In the genomic region with DNA sequence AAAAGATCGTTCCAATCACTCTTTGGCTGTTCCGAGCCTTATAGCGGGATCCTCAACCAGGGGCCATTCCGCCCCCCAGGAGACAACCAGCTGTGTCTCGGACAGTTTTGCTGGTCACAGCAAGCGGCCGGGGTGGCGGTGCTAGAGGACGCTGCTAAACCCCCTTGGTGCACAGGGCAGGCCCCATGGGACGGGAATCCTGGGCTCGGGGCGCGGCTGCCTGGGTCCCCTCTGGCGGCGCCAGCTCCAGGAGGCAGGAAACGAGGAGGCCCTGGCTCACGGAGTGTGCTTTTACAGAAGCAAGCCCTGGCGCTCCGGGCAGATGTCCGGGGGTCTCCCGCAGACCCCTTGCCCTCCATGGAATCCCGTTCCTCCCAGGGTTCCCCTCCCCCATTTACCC, we compare ENCODE assay signal across 21 cellular contexts. TPM values are rescaled to one million over a fixed set of nuclear protein-coding genes. Genes with fewer than 3 reads are reported as not detected.
DNase-seq lines count a peak whose midpoint lies in the region; ATAC-seq, FAIRE-seq and TF ChIP-seq lines count a peak whose summit lies in the region.
"Had no signal": no experiment of that assay in that cellular context is flagged by ENCODE, and none has a peak within 500 bp of the region (broad histone marks: within the 10 kb centered on the region; RNA-seq: fewer than 3 reads in every experiment).

No MANE protein-coding gene starts in this region.

- H3K9ac ChIP-seq in IMR-90 (ENCODE audit: low read depth, low read length), result no peak overlapping the region
- no peak overlapping the region for H3K9ac ChIP-seq in H1 (replicated peaks in 1 of 4; ENCODE audit: extremely low read depth in 1 of 4, low read depth in 3 of 4, low read length in 3 of 4)
- H3K9ac ChIP-seq in neuronal stem cell (ENCODE audit: low read depth, low read length, poor library complexity), result no peak overlapping the region
- H3K9ac ChIP-seq: GM23248 had no signal

- in situ Hi-C loops in IMR-90 (cut with MboI; ENCODE audit: low sequenced_read_pairs), result loop anchor here (5.0 to 10.0 kb wide), 3 partner anchors 293 to 633 kb away; a partner anchor contains a TSS

- no peaks in the 10 kb centered on the region for H3K79me2 ChIP-seq in H1 (ENCODE audit: control insufficient read depth in 1 of 2, insufficient read depth in 2 of 2, low read length in 2 of 2)

- 0 out of 2 replicates have a peak, but pooled peaks cover under 1% of the 10 kb centered on the region for H3K9me1 ChIP-seq in IMR-90 (ENCODE audit: insufficient read depth, low read length)

- H2AK9ac ChIP-seq in IMR-90 (replicated peaks; ENCODE audit: low read depth, low read length, poor library complexity), result peak overlapping the region; percentile 13

- dilution Hi-C loops in IMR-90 (cut with HindIII; ENCODE audit: low sequenced_read_pairs, unreplicated experiment), result no loop called here

- H2BK12ac ChIP-seq in H1 (ENCODE audit: low read depth, low read length), result no peak overlapping the region
- H2BK12ac ChIP-seq in neuronal stem cell (ENCODE audit: low read length), result no peak overlapping the region

- H4K20me1 ChIP-seq in IMR-90 (ENCODE audit: insufficient read depth, low read length) (no peaks in the 10 kb centered on the region), H1 (replicated peaks in 1 of 2; ENCODE audit: control insufficient read depth in 1 of 2, insufficient read depth in 2 of 2, low read length in 2 of 2) (no peaks in the 10 kb centered on the region)

- CTCF ChIA-PET in IMR-90 (lab: Yijun Ruan, JAX), result no interaction called here
- CTCF ChIA-PET in H1 (lab: Charles Lee; ENCODE audit: partially characterized antibody), result interaction anchor here (0.8 to 5.4 kb wide), 11 partner anchors 11 to 642 kb away, joined by 3 to 92 read pairs (median 25); a partner anchor contains a TSS

- H2BK15ac ChIP-seq in IMR-90 (ENCODE audit: low read depth, low read length) (no peak overlapping the region), H1 (ENCODE audit: low read length) (no peak overlapping the region), neuronal stem cell (ENCODE audit: low read length) (peak overlapping the region; percentile 39)

- H3K9me3 Mint-ChIP-seq in glutamatergic neuron (ENCODE audit: unreplicated experiment), result no peaks in the 10 kb centered on the region
- H3K9me3 Mint-ChIP-seq: CD4-positive, alpha-beta T cell; HFFc6 had no signal

- ATAC-seq in IMR-90 (ENCODE audit: low read depth) (no peak), psoas muscle (no peak)
- ATAC-seq: HCT116 had no signal

- intact Hi-C loops in IMR-90 (cut with micrococcal nuclease), result loop anchor here (2.0 to 5.0 kb wide), 3 partner anchors 114 to 287 kb away; no protein-coding TSS in a partner anchor
- intact Hi-C loops in psoas muscle (cut with DNase I), result loop anchor here (2.0 to 10.0 kb wide), 4 partner anchors 111 to 363 kb away; a partner anchor contains a TSS

- H3K4me3 Mint-ChIP-seq in glutamatergic neuron (ENCODE audit: unreplicated experiment), result no peak overlapping the region
- H3K4me3 Mint-ChIP-seq: CD4-positive, alpha-beta T cell; HFFc6 had no signal

- H3K14ac ChIP-seq in IMR-90 (replicated peaks; ENCODE audit: low read depth, low read length) (no peak overlapping the region), H1 (ENCODE audit: insufficient read length) (no peak overlapping the region), neuronal stem cell (ENCODE audit: low read length) (no peak overlapping the region)

- TF ChIP-seq CTCF in IMR-90 (conservative IDR thresholded peaks at IDR 0.05; ENCODE audit: low read depth, low read length), result no peak
- no peak for TF ChIP-seq CTCF in H1 (IDR thresholded peaks at IDR 0.05; ENCODE audit: control extremely low read depth in 1 of 3, insufficient read depth in 1 of 3, low read depth in 1 of 3, low read length in 3 of 3)
- no peak for TF ChIP-seq CTCF in glutamatergic neuron (IDR thresholded peaks at IDR 0.05; ENCODE audit: partially characterized antibody, unreplicated experiment)
- TF ChIP-seq CTCF in psoas muscle (IDR thresholded peaks at IDR 0.05), result no peak

- no TSS peak for BruUV-seq in IMR-90 (replicated peaks; lab: Mats Ljungman, UMichigan)

- no peak overlapping the region for H4K8ac ChIP-seq in IMR-90 (ENCODE audit: low read depth in 2 of 2, low read length in 2 of 2)
- peak overlapping the region; percentile 40; the same call in 1 of the 2 replicates for H4K8ac ChIP-seq in H1 (ENCODE audit: extremely low read depth, insufficient read depth, low read length)
- no peak overlapping the region for H4K8ac ChIP-seq in neuronal stem cell (ENCODE audit: low read depth, low read length)

- H2AFZ ChIP-seq in IMR-90 (replicated peaks; ENCODE audit: low read length, poor library complexity), result peak overlapping the region; percentile 58
- peak overlapping the region; percentile 80; the same call in 1 of the 2 replicates for H2AFZ ChIP-seq in H1 (ENCODE audit: low read length)
- H2AFZ ChIP-seq in neuronal stem cell (ENCODE audit: low read length), result no peak overlapping the region
- H2AFZ ChIP-seq: GM23248 had no signal

- TF ChIP-seq RAD21 in IMR-90 (IDR thresholded peaks at IDR 0.05; ENCODE audit: low read length) (no peak), H1 (IDR thresholded peaks at IDR 0.05 in 1 of 2, conservative IDR thresholded peaks at IDR 0.05 in 1 of 2; ENCODE audit: low read depth in 2 of 2, low read length in 2 of 2) (no peak)

- H3K4ac ChIP-seq in IMR-90 (ENCODE audit: low read depth, low read length) (no peak overlapping the region), H1 (replicated peaks; ENCODE audit: insufficient read length, low read depth, low read length) (no peak overlapping the region), neuronal stem cell (ENCODE audit: low read length) (no peak overlapping the region)

- no peak overlapping the region for H3K4me2 ChIP-seq in IMR-90 (ENCODE audit: low read depth, low read length)
- H3K4me2 ChIP-seq in H1 (ENCODE audit: insufficient read depth in 1 of 2, low read depth in 2 of 2, low read length in 2 of 2), result no peak overlapping the region
- H3K4me2 ChIP-seq in neuronal stem cell (ENCODE audit: insufficient read depth, low read length, poor library complexity, severe bottlenecking), result no peak overlapping the region

- POLR2A ChIA-PET in IMR-90 (lab: Charles Lee; ENCODE audit: unreplicated experiment), result no interaction called here
- POLR2A ChIA-PET in H1 (lab: Charles Lee; ENCODE audit: partially characterized antibody), result no interaction called here

- H3K27me3 Mint-ChIP-seq in glutamatergic neuron (ENCODE audit: unreplicated experiment), result no peaks in the 10 kb centered on the region
- H3K27me3 Mint-ChIP-seq: CD4-positive, alpha-beta T cell had no signal

- H3K36me3 ChIP-seq in IMR-90 (ENCODE audit: control insufficient read depth, insufficient read depth, low read length) (no peaks in the 10 kb centered on the region), H1 (ENCODE audit: control insufficient read depth in 2 of 4, insufficient read depth in 4 of 4, low read length in 3 of 4) (no peaks in the 10 kb centered on the region), neuronal stem cell (replicated peaks in 1 of 2; ENCODE audit: control insufficient read depth in 2 of 2, insufficient read depth in 2 of 2, low read length in 2 of 2) (no peaks in the 10 kb centered on the region), psoas muscle (ENCODE audit: insufficient read depth in 1 of 2, low read depth in 1 of 2) (no peaks in the 10 kb centered on the region)

- no peaks in the 10 kb centered on the region for H3K27me3 ChIP-seq in IMR-90 (ENCODE audit: control insufficient read depth, insufficient read depth, low read length)
- H3K27me3 ChIP-seq in H1 (replicated peaks in 1 of 4; ENCODE audit: control insufficient read depth in 3 of 4, extremely low read depth in 1 of 4, insufficient read depth in 3 of 4, low read length in 3 of 4), result no peaks in the 10 kb centered on the region
- no peaks in the 10 kb centered on the region for H3K27me3 ChIP-seq in neuronal stem cell (ENCODE audit: control insufficient read depth in 3 of 3, insufficient read depth in 3 of 3, low read depth in 1 of 3, low read length in 3 of 3)
- no peaks in the 10 kb centered on the region for H3K27me3 ChIP-seq in psoas muscle (ENCODE audit: insufficient read depth in 3 of 3, low read length in 2 of 3)

- no peaks in the 10 kb centered on the region for H3K36me3 Mint-ChIP-seq in glutamatergic neuron (ENCODE audit: unreplicated experiment)

- H3K56ac ChIP-seq in IMR-90 (ENCODE audit: extremely low read depth, insufficient read depth, low read length), result no peak overlapping the region
- no peak overlapping the region for H3K56ac ChIP-seq in H1 (replicated peaks; ENCODE audit: insufficient read length, low read depth, low read length)

- H4K91ac ChIP-seq in IMR-90 (ENCODE audit: insufficient read depth, low read depth, low read length), result no peak overlapping the region
- H4K91ac ChIP-seq in H1 (replicated peaks; ENCODE audit: insufficient read length, low read length), result no peak overlapping the region
- H4K91ac ChIP-seq in neuronal stem cell (ENCODE audit: low read depth, low read length, poor library complexity), result no peak overlapping the region

- no peak overlapping the region for H3K27ac ChIP-seq in IMR-90 (ENCODE audit: insufficient read depth, low read length)
- H3K27ac ChIP-seq in H1 (ENCODE audit: low read depth, low read length), result no peak overlapping the region
- no peak overlapping the region for H3K27ac ChIP-seq in neuronal stem cell (replicated peaks; ENCODE audit: low read length)
- H3K27ac ChIP-seq in psoas muscle, result no peak overlapping the region
- H3K27ac ChIP-seq: C4-2B, GM23248 had no signal

- H3K23ac ChIP-seq in IMR-90 (ENCODE audit: low read depth, low read length) (no peak overlapping the region), H1 (ENCODE audit: insufficient read length) (no peak overlapping the region), neuronal stem cell (ENCODE audit: low read depth, low read length, poor library complexity) (no peak overlapping the region)

- TF ChIP-seq POLR2A in IMR-90 (IDR thresholded peaks at IDR 0.05; ENCODE audit: low read depth, low read length) (no peak), H1 (IDR thresholded peaks at IDR 0.05; ENCODE audit: control extremely low read depth in 1 of 2, low read depth in 2 of 2, low read length in 2 of 2) (no peak)

- no peak for TF ChIP-seq EP300 in H1 (IDR thresholded peaks at IDR 0.05; ENCODE audit: borderline replicate concordance in 1 of 2, low read depth in 2 of 2, low read length in 2 of 2)

- H3K4me1 Mint-ChIP-seq in glutamatergic neuron (ENCODE audit: low read depth, unreplicated experiment), result no peaks in the 10 kb centered on the region

- H3K79me1 ChIP-seq in IMR-90 (ENCODE audit: low read depth in 1 of 2, low read length in 2 of 2), result no peaks in the 10 kb centered on the region
- H3K79me1 ChIP-seq in H1 (ENCODE audit: low read depth, low read length), result no peaks in the 10 kb centered on the region
- no peaks in the 10 kb centered on the region for H3K79me1 ChIP-seq in neuronal stem cell (ENCODE audit: low read depth, low read length)

- no peak for FAIRE-seq in H1 (lab: Jason Lieb, UNC)
- FAIRE-seq: A204.1, D721Med, G401.6, GM12892, GM18507 had no signal

- no peak overlapping the region for H2BK5ac ChIP-seq in IMR-90 (ENCODE audit: low read depth, low read length, poor library complexity, severe bottlenecking)
- H2BK5ac ChIP-seq in H1 (ENCODE audit: low read depth, low read length), result no peak overlapping the region
- peak overlapping the region; percentile 77 for H2BK5ac ChIP-seq in neuronal stem cell (ENCODE audit: low read length)

- H3K27ac Mint-ChIP-seq in glutamatergic neuron (ENCODE audit: unreplicated experiment), result no peak overlapping the region
- H3K27ac Mint-ChIP-seq: CD4-positive, alpha-beta T cell; HFFc6 had no signal

- H3K18ac ChIP-seq in IMR-90 (ENCODE audit: low read depth, low read length), result no peak overlapping the region
- no peak overlapping the region for H3K18ac ChIP-seq in H1 (ENCODE audit: extremely low read depth, low read length)
- peak overlapping the region; percentile 31 for H3K18ac ChIP-seq in neuronal stem cell (ENCODE audit: low read length)

- no peak overlapping the region for H2BK20ac ChIP-seq in IMR-90 (ENCODE audit: low read depth, low read length)
- no peak overlapping the region for H2BK20ac ChIP-seq in H1 (ENCODE audit: low read length)

- no peaks in the 10 kb centered on the region for H3K23me2 ChIP-seq in H1 (ENCODE audit: low read depth, low read length)

- H3K4me1 ChIP-seq in IMR-90 (ENCODE audit: control insufficient read depth, insufficient read depth, low read length), result no peaks in the 10 kb centered on the region
- peaks cover 0 to 6% (median under 1%) of the 10 kb centered on the region in 4 experiments; a peak in 3 of 7 replicates for H3K4me1 ChIP-seq in H1 (replicated peaks in 1 of 4; ENCODE audit: control insufficient read depth in 3 of 4, insufficient read depth in 4 of 4, low read length in 3 of 4)
- no peaks in the 10 kb centered on the region for H3K4me1 ChIP-seq in neuronal stem cell (ENCODE audit: control insufficient read depth in 2 of 2, insufficient read depth in 1 of 2, low read depth in 1 of 2, low read length in 2 of 2)
- no peaks in the 10 kb centered on the region for H3K4me1 ChIP-seq in psoas muscle

- no peak for DNase-seq in IMR-90
- no peak for DNase-seq in H1 (ENCODE audit: low read depth in 1 of 2, low spot score in 2 of 2)
- no peak for DNase-seq in neuronal stem cell (ENCODE audit: low spot score)
- DNase-seq in glutamatergic neuron, result no peak
- DNase-seq in psoas muscle, result no peak
- no peak for DNase-seq in GDM1 (lab: John Stamatoyannopoulos, UW)
- DNase-seq in OCI-M2 (lab: John Stamatoyannopoulos, UW; ENCODE audit: unreplicated experiment), result no peak
- DNase-seq: AML-193; Caco-2; CD4-positive, alpha-beta T cell; GM23248; H7; HFFc6 had no signal

- H3K9me3 ChIP-seq in IMR-90 (ENCODE audit: control insufficient read depth, insufficient read depth, low read length), result no peaks in the 10 kb centered on the region
- no peaks in the 10 kb centered on the region for H3K9me3 ChIP-seq in H1 (ENCODE audit: insufficient read depth in 2 of 2, low read depth in 1 of 2, low read length in 1 of 2)
- H3K9me3 ChIP-seq in neuronal stem cell (replicated peaks in 1 of 2; ENCODE audit: control insufficient read depth in 2 of 2, insufficient read depth in 1 of 2, low read depth in 1 of 2, low read length in 2 of 2), result no peaks in the 10 kb centered on the region
- no peaks in the 10 kb centered on the region for H3K9me3 ChIP-seq in psoas muscle
- H3K9me3 ChIP-seq: Caco-2 had no signal

- no peak overlapping the region for H3K4me3 ChIP-seq in IMR-90 (ENCODE audit: insufficient read depth, low read depth, low read length)
- no peak overlapping the region for H3K4me3 ChIP-seq in H1 (ENCODE audit: extremely low read depth in 1 of 4, insufficient read depth in 2 of 4, low read depth in 3 of 4, low read length in 4 of 4)
- H3K4me3 ChIP-seq in neuronal stem cell (ENCODE audit: low read length in 2 of 2), result no peak overlapping the region
- no peak overlapping the region for H3K4me3 ChIP-seq in psoas muscle
- H3K4me3 ChIP-seq: GM23248 had no signal

- H2AK5ac ChIP-seq in IMR-90 (ENCODE audit: low read depth, low read length), result no peak overlapping the region
- no peak overlapping the region for H2AK5ac ChIP-seq in H1 (ENCODE audit: low read depth, low read length)
- H2AK5ac ChIP-seq in neuronal stem cell (ENCODE audit: low read depth, low read length), result peak overlapping the region; percentile 74

- H4K5ac ChIP-seq in IMR-90 (ENCODE audit: low read depth, low read length) (no peak overlapping the region), H1 (ENCODE audit: insufficient read length, low read depth, low read length) (no peak overlapping the region)

- WGBS in IMR-90 (ENCODE audit: extremely low coverage in 2 of 2, insufficient read length in 1 of 2), 2 experiments, result 92% methylated on average over 9 of the region's 22 CpGs; no CpG with 5 or more reads in 1 of the 2 experiments
- 95% methylated on average over 22 of the region's 22 CpGs; no CpG with 5 or more reads in 1 of the 2 experiments for WGBS in H1 (ENCODE audit: extremely low coverage in 1 of 2, insufficient coverage in 1 of 2, insufficient read length in 1 of 2, insufficient replicate concordance in 2 of 2, low coverage in 1 of 2, low lambda C conversion rate in 2 of 2, missing lambda C conversion rate in 1 of 2), 2 experiments
- no CpG with 5 or more reads among the region's 22 CpGs for WGBS in neuronal stem cell (ENCODE audit: extremely low coverage in 2 of 2, insufficient read length in 2 of 2, insufficient replicate concordance in 1 of 2), 2 donors
- 93 to 95% (median 93%) methylated on average over 21 to 22 of the region's 22 CpGs for WGBS in psoas muscle, 3 donors

- H2BK120ac ChIP-seq in IMR-90 (ENCODE audit: low read depth, low read length), result no peak overlapping the region
- H2BK120ac ChIP-seq in H1 (replicated peaks; ENCODE audit: low read depth, low read length), result no peak overlapping the region
- peak overlapping the region; percentile 54 for H2BK120ac ChIP-seq in neuronal stem cell (ENCODE audit: low read depth, low read length)

RNA-seq across cellular contexts. Expression of a gene that starts 22.1 kb away (rescaled TPM):
- not detected in 2 replicates for total RNA-seq in IMR-90 (2012; rRNA removed)
- polyA plus RNA-seq in IMR-90 (2012; rRNA removed), result not detected in 2 replicates
- not detected in 2 replicates for polyA plus RNA-seq in IMR-90 (2012; cell fraction: cytosol; rRNA removed)
- not detected in 2 replicates for polyA plus RNA-seq in IMR-90 (2012; cell fraction: nucleus; rRNA removed; ENCODE audit: low replicate concordance)
- not detected in 2 replicates for total RNA-seq in H1 (2021; fragmentation: NEBNext Ultra II Directional; extraction: Animal tissue kit (Norgen Biotek cat#: 25700))
- not detected in 2 replicates for polyA plus RNA-seq in H1 (2011; rRNA removed)
- polyA plus RNA-seq in H1 (2011; cell fraction: cytosol; rRNA removed), result not detected
- polyA plus RNA-seq in H1 (2011; cell fraction: nucleus; rRNA removed), result not detected
- not detected in 4 replicates for polyA plus RNA-seq in H1 (2012, experiment 1 of 2)
- not detected for polyA plus RNA-seq in H1 (2012, experiment 2 of 2)
- not detected for polyA plus RNA-seq in H1 (2013, experiment 1 of 2)
- not detected for polyA plus RNA-seq in H1 (2013, experiment 2 of 2)
- not detected in 2 replicates for polyA minus RNA-seq in H1 (2011; rRNA and poly(A)+ RNA removed)
- not detected for polyA minus RNA-seq in H1 (2011; cell fraction: cytosol; rRNA and poly(A)+ RNA removed)
- polyA minus RNA-seq in H1 (2011; cell fraction: nucleus; rRNA and poly(A)+ RNA removed), result not detected
- not detected for polyA plus RNA-seq in neuronal stem cell (2013, experiment 1 of 2)
- polyA plus RNA-seq in neuronal stem cell (2013, experiment 2 of 2), result not detected
- total RNA-seq in glutamatergic neuron (ENCODE audit: unreplicated experiment), result not detected
- not detected for total RNA-seq in psoas muscle
- polyA plus RNA-seq in psoas muscle, result not detected
- total RNA-seq: Caco-2; CD4-positive, alpha-beta T cell; GM23248; H7; HFFc6 had no signal
- polyA plus RNA-seq: BJ, GM23248 had no signal

RNA-seq across cellular contexts. Expression of a gene that starts 39.7 kb away (rescaled TPM):
- total RNA-seq in IMR-90 (2012; rRNA removed) (not detected in 2 replicates), glutamatergic neuron (ENCODE audit: unreplicated experiment) (not detected), psoas muscle (not detected)
- polyA plus RNA-seq in IMR-90 (2012; rRNA removed) (not detected in 2 replicates), H1 (2011; rRNA removed) (not detected in 2 replicates), psoas muscle (not detected)
- not detected in 2 replicates for polyA plus RNA-seq in IMR-90 (2012; cell fraction: cytosol; rRNA removed)
- polyA plus RNA-seq in IMR-90 (2012; cell fraction: nucleus; rRNA removed; ENCODE audit: low replicate concordance), result not detected in 2 replicates
- total RNA-seq in H1 (2021; fragmentation: NEBNext Ultra II Directional; extraction: Animal tissue kit (Norgen Biotek cat#: 25700)), result not detected in 2 replicates
- polyA plus RNA-seq in H1 (2011; cell fraction: cytosol; rRNA removed), result not detected
- not detected for polyA plus RNA-seq in H1 (2011; cell fraction: nucleus; rRNA removed)
- polyA plus RNA-seq in H1 (2012, experiment 1 of 2), result not detected in 4 replicates
- not detected for polyA plus RNA-seq in H1 (2012, experiment 2 of 2)
- not detected for polyA plus RNA-seq in H1 (2013, experiment 1 of 2)
- not detected for polyA plus RNA-seq in H1 (2013, experiment 2 of 2)
- polyA minus RNA-seq in H1 (2011; rRNA and poly(A)+ RNA removed), result not detected in 2 replicates
- not detected for polyA minus RNA-seq in H1 (2011; cell fraction: cytosol; rRNA and poly(A)+ RNA removed)
- not detected for polyA minus RNA-seq in H1 (2011; cell fraction: nucleus; rRNA and poly(A)+ RNA removed)
- not detected for polyA plus RNA-seq in neuronal stem cell (2013, experiment 1 of 2)
- not detected for polyA plus RNA-seq in neuronal stem cell (2013, experiment 2 of 2)
- total RNA-seq: Caco-2; CD4-positive, alpha-beta T cell; GM23248; H7; HFFc6 had no signal
- polyA plus RNA-seq: BJ, GM23248 had no signal

RNA-seq across cellular contexts. Expression of a gene that starts 43.3 kb away (rescaled TPM):
- total RNA-seq in IMR-90 (2012; rRNA removed) (not detected in 2 replicates), glutamatergic neuron (ENCODE audit: unreplicated experiment) (not detected), psoas muscle (not detected)
- polyA plus RNA-seq in IMR-90 (2012; rRNA removed) (not detected in 2 replicates), H1 (2011; rRNA removed) (not detected in 2 replicates), psoas muscle (not detected)
- polyA plus RNA-seq in IMR-90 (2012; cell fraction: cytosol; rRNA removed), result not detected in 2 replicates
- polyA plus RNA-seq in IMR-90 (2012; cell fraction: nucleus; rRNA removed; ENCODE audit: low replicate concordance), result not detected in 2 replicates
- not detected in 2 replicates for total RNA-seq in H1 (2021; fragmentation: NEBNext Ultra II Directional; extraction: Animal tissue kit (Norgen Biotek cat#: 25700))
- not detected for polyA plus RNA-seq in H1 (2011; cell fraction: cytosol; rRNA removed)
- polyA plus RNA-seq in H1 (2011; cell fraction: nucleus; rRNA removed), result not detected
- not detected in 4 replicates for polyA plus RNA-seq in H1 (2012, experiment 1 of 2)
- not detected for polyA plus RNA-seq in H1 (2012, experiment 2 of 2)
- not detected for polyA plus RNA-seq in H1 (2013, experiment 1 of 2)
- polyA plus RNA-seq in H1 (2013, experiment 2 of 2), result not detected
- polyA minus RNA-seq in H1 (2011; rRNA and poly(A)+ RNA removed), result not detected in 2 replicates
- polyA minus RNA-seq in H1 (2011; cell fraction: cytosol; rRNA and poly(A)+ RNA removed), result not detected
- not detected for polyA minus RNA-seq in H1 (2011; cell fraction: nucleus; rRNA and poly(A)+ RNA removed)
- not detected for polyA plus RNA-seq in neuronal stem cell (2013, experiment 1 of 2)
- not detected for polyA plus RNA-seq in neuronal stem cell (2013, experiment 2 of 2)
- total RNA-seq: Caco-2; CD4-positive, alpha-beta T cell; GM23248; H7; HFFc6 had no signal
- polyA plus RNA-seq: BJ, GM23248 had no signal

RNA-seq across cellular contexts. Expression of a gene that starts 45.8 kb away (rescaled TPM):
- total RNA-seq in IMR-90 (2012; rRNA removed) (not detected in 2 replicates), glutamatergic neuron (ENCODE audit: unreplicated experiment) (not detected), psoas muscle (under 1 TPM in 2 of 4 donors, not detected in 2; 0.59 to 0.92 TPM)
- polyA plus RNA-seq in IMR-90 (2012; rRNA removed) (not detected in 2 replicates), H1 (2011; rRNA removed) (not detected in 2 replicates), psoas muscle (under 1 TPM in 2 of 3 donors, not detected in 1; 0.18 to 0.36 TPM)
- not detected in 2 replicates for polyA plus RNA-seq in IMR-90 (2012; cell fraction: cytosol; rRNA removed)
- polyA plus RNA-seq in IMR-90 (2012; cell fraction: nucleus; rRNA removed; ENCODE audit: low replicate concordance), result not detected in 2 replicates
- not detected in 2 replicates for total RNA-seq in H1 (2021; fragmentation: NEBNext Ultra II Directional; extraction: Animal tissue kit (Norgen Biotek cat#: 25700))
- not detected for polyA plus RNA-seq in H1 (2011; cell fraction: cytosol; rRNA removed)
- polyA plus RNA-seq in H1 (2011; cell fraction: nucleus; rRNA removed), result not detected
- not detected in 4 replicates for polyA plus RNA-seq in H1 (2012, experiment 1 of 2)
- not detected for polyA plus RNA-seq in H1 (2012, experiment 2 of 2)
- polyA plus RNA-seq in H1 (2013, experiment 1 of 2), result not detected
- polyA plus RNA-seq in H1 (2013, experiment 2 of 2), result not detected
- not detected in 2 replicates for polyA minus RNA-seq in H1 (2011; rRNA and poly(A)+ RNA removed)
- not detected for polyA minus RNA-seq in H1 (2011; cell fraction: cytosol; rRNA and poly(A)+ RNA removed)
- not detected for polyA minus RNA-seq in H1 (2011; cell fraction: nucleus; rRNA and poly(A)+ RNA removed)
- not detected for polyA plus RNA-seq in neuronal stem cell (2013, experiment 1 of 2)
- polyA plus RNA-seq in neuronal stem cell (2013, experiment 2 of 2), result not detected
- total RNA-seq: GM23248, H7, HFFc6 had no signal
- polyA plus RNA-seq: BJ, GM23248 had no signal

RNA-seq across cellular contexts. Expression of a gene that starts 50.0 kb away (rescaled TPM):
- total RNA-seq in IMR-90 (2012; rRNA removed) (under 0.01 TPM in 1 of 2 replicates, not detected in the other), glutamatergic neuron (ENCODE audit: unreplicated experiment) (1.7 TPM), psoas muscle (under 1 TPM in 3 of 4 donors, not detected in 1; 0.11 to 0.69 (median 0.46) TPM)
- polyA plus RNA-seq in IMR-90 (2012; rRNA removed) (not detected in 2 replicates), H1 (2011; rRNA removed) (7.0 and 8.4 TPM in 2 replicates), psoas muscle (under 1 TPM; 0.27 to 0.38 (median 0.31) TPM)
- not detected in 2 replicates for polyA plus RNA-seq in IMR-90 (2012; cell fraction: cytosol; rRNA removed)
- polyA plus RNA-seq in IMR-90 (2012; cell fraction: nucleus; rRNA removed; ENCODE audit: low replicate concordance), result 0.15 TPM in 1 of 2 replicates, not detected in the other
- total RNA-seq in H1 (2021; fragmentation: NEBNext Ultra II Directional; extraction: Animal tissue kit (Norgen Biotek cat#: 25700)), result 5.9 and 9.8 TPM in 2 replicates
- polyA plus RNA-seq in H1 (2011; cell fraction: cytosol; rRNA removed), result 5.1 TPM
- polyA plus RNA-seq in H1 (2011; cell fraction: nucleus; rRNA removed), result 6.7 TPM
- 2.8 to 6.1 TPM (median 4.4 TPM) in 4 replicates for polyA plus RNA-seq in H1 (2012, experiment 1 of 2)
- polyA plus RNA-seq in H1 (2012, experiment 2 of 2), result 1.7 TPM
- polyA plus RNA-seq in H1 (2013, experiment 1 of 2), result 9.2 TPM
- 9.6 TPM for polyA plus RNA-seq in H1 (2013, experiment 2 of 2)
- polyA minus RNA-seq in H1 (2011; rRNA and poly(A)+ RNA removed), result 15.4 and 21.1 TPM in 2 replicates
- polyA minus RNA-seq in H1 (2011; cell fraction: cytosol; rRNA and poly(A)+ RNA removed), result 5.9 TPM
- 14.9 TPM for polyA minus RNA-seq in H1 (2011; cell fraction: nucleus; rRNA and poly(A)+ RNA removed)
- polyA plus RNA-seq in neuronal stem cell (2013, experiment 1 of 2), result 0.73 TPM
- 0.72 TPM for polyA plus RNA-seq in neuronal stem cell (2013, experiment 2 of 2)
- total RNA-seq: CD4-positive, alpha-beta T cell had no signal
- polyA plus RNA-seq: BJ had no signal
